8 cellular contexts compared by ENCODE assay signal in the genomic region with DNA sequence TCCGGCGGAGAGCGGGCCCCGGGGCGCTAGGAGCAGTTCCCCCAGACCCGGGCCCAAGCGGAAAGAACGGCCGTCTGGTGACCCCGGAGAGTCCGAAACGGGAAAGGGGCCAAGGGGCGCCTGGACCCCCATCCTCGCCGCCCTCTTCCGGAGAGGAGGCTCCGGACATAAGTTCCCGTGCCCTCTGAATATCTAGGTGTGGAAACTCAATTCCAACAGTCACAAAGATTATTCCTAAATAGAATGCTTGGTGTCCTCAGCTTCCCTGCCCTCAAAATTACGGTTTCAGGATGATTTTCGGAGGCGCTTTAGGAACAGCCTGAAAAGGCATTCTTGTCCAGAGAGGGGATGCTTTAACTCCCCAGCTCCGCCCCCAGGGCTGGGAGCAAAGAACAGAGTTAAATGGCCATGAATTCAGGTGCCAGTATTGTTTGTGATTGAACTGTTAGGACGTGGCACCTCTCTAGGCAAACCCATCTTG. TPM values are rescaled to one million over a fixed set of nuclear protein-coding genes. Genes with fewer than 3 reads are reported as not detected.
DNase-seq lines count a peak whose midpoint lies in the region; ATAC-seq and TF ChIP-seq lines count a peak whose summit lies in the region.

No MANE protein-coding gene starts in this region.

- peak overlapping the region; percentile 90 for H2AFZ ChIP-seq in mammary epithelial cell (ENCODE audit: low read depth, low read length)

- no peak overlapping the region for H3K27ac Mint-ChIP-seq in natural killer cell
- H3K27ac Mint-ChIP-seq in natural killer cell treated with Interleukin-12 subunit alpha and Interleukin-12 subunit beta and Interleukin-15 and Interleukin-18, amount 100 ng/mL, for 72 hours = no peak overlapping the region

- peak overlapping the region; percentile 67 for H3K9ac ChIP-seq in mammary epithelial cell (ENCODE audit: insufficient read depth, low read length)

- no peak for TF ChIP-seq CTCF in natural killer cell (IDR thresholded peaks at IDR 0.05)
- no peak for TF ChIP-seq CTCF in mammary epithelial cell (conservative IDR thresholded peaks at IDR 0.05 in 1 of 2, IDR thresholded peaks at IDR 0.05 in 1 of 2; ENCODE audit: extremely low read depth in 1 of 2, insufficient read depth in 1 of 2, low read depth in 1 of 2, low read length in 2 of 2)
- TF ChIP-seq CTCF in lung (IDR thresholded peaks at IDR 0.05; ENCODE audit: control extremely low read depth, extremely low read depth) = no peak

- no peak for ATAC-seq in natural killer cell
- ATAC-seq in natural killer cell treated with Interleukin-12 subunit alpha and Interleukin-12 subunit beta and Interleukin-15 and Interleukin-18, amount 100 ng/mL, for 72 hours = no peak
- no peak for ATAC-seq in lung (ENCODE audit: insufficient read depth, low FRiP score)
- ATAC-seq in aorta (ENCODE audit: low FRiP score) = peak; percentile 1
- ATAC-seq in GM18861 (IDR thresholded peaks at IDR 0.05; ENCODE audit: unreplicated experiment) = no peak

- no peaks in the 10 kb centered on the region for H3K36me3 Mint-ChIP-seq in natural killer cell
- H3K36me3 Mint-ChIP-seq in natural killer cell treated with Interleukin-12 subunit alpha and Interleukin-12 subunit beta and Interleukin-15 and Interleukin-18, amount 100 ng/mL, for 72 hours = no peaks in the 10 kb centered on the region

- H3K4me3 ChIP-seq in mammary epithelial cell (replicated peaks in 1 of 3; ENCODE audit: insufficient read depth in 1 of 3, low read depth in 2 of 3, low read length in 3 of 3) (peak overlapping the region; percentile 64 to 95 (median 93)), lung (peak overlapping the region; percentile 77), aorta (ENCODE audit: low read length in 2 of 2) (peak overlapping the region; percentile 57 to 65)
- H3K4me3 ChIP-seq in effector memory CD4-positive, alpha-beta T cell (ENCODE audit: insufficient read depth, low read depth, low read length, poor library complexity, severe bottlenecking) = no peak overlapping the region

- intact Hi-C loops in natural killer cell (cut with micrococcal nuclease) = no loop called here
- intact Hi-C loops in mammary epithelial cell (cut with micrococcal nuclease) = loop anchor here (2.0 to 5.0 kb wide), 5 partner anchors 30 to 318 kb away; no protein-coding TSS in a partner anchor
- intact Hi-C loops in aorta (cut with DNase I) = loop anchor here (5.0 to 10.0 kb wide), 4 partner anchors 54 to 336 kb away; partner anchors contain the start of gene ARSB (in 1 of the 2)

- H3K9me3 Mint-ChIP-seq in natural killer cell = no peaks in the 10 kb centered on the region
- H3K9me3 Mint-ChIP-seq in natural killer cell treated with Interleukin-12 subunit alpha and Interleukin-12 subunit beta and Interleukin-15 and Interleukin-18, amount 100 ng/mL, for 72 hours = no peaks in the 10 kb centered on the region

- peak overlapping the region; percentile 87 for H3K4me2 ChIP-seq in mammary epithelial cell (ENCODE audit: insufficient read depth, low read depth, low read length)

- H3K9me3 ChIP-seq in mammary epithelial cell (replicated peaks; ENCODE audit: insufficient read depth, low read length) (no peaks in the 10 kb centered on the region), lung (ENCODE audit: control insufficient read depth in 2 of 2, insufficient read depth in 1 of 2, low read length in 1 of 2) (no peaks in the 10 kb centered on the region), aorta (ENCODE audit: control insufficient read depth, low read length) (no peaks in the 10 kb centered on the region)
- no peaks in the 10 kb centered on the region for H3K9me3 ChIP-seq in effector memory CD4-positive, alpha-beta T cell (ENCODE audit: control insufficient read depth, low read length)

- peaks cover 28 to 42% of the 10 kb centered on the region in 2 donors for H3K27me3 Mint-ChIP-seq in natural killer cell (ENCODE audit: low read depth in 2 of 2)
- H3K27me3 Mint-ChIP-seq in natural killer cell treated with Interleukin-12 subunit alpha and Interleukin-12 subunit beta and Interleukin-15 and Interleukin-18, amount 100 ng/mL, for 72 hours = peaks cover 40 to 67% of the 10 kb centered on the region in 2 donors

- H3K79me2 ChIP-seq in mammary epithelial cell (ENCODE audit: insufficient read depth, low read length) = peaks cover 40% of the 10 kb centered on the region

- H3K36me3 ChIP-seq in mammary epithelial cell (ENCODE audit: insufficient read depth, low read length) (no peaks in the 10 kb centered on the region), lung (ENCODE audit: control insufficient read depth in 2 of 2, insufficient read depth in 2 of 2, low read length in 2 of 2) (no peaks in the 10 kb centered on the region), aorta (ENCODE audit: control insufficient read depth in 1 of 2, insufficient read depth in 2 of 2, low read length in 1 of 2) (no peaks in the 10 kb centered on the region)
- H3K36me3 ChIP-seq in effector memory CD4-positive, alpha-beta T cell (ENCODE audit: control insufficient read depth, insufficient read depth, low read length) = no peaks in the 10 kb centered on the region

- CTCF ChIA-PET in mammary epithelial cell (lab: Charles Lee; ENCODE audit: low non-redundant PET) = no interaction called here

- DNase-seq in natural killer cell = no peak
- DNase-seq in natural killer cell treated with Interleukin-12 subunit alpha and Interleukin-12 subunit beta and Interleukin-15 and Interleukin-18, amount 100 ng/mL, for 72 hours (ENCODE audit: low spot score) = no peak
- no peak for DNase-seq in mammary epithelial cell
- DNase-seq in lung (ENCODE audit: low spot score) = no peak
- no peak for DNase-seq in aorta
- no peak for DNase-seq in effector memory CD4-positive, alpha-beta T cell
- no peak for DNase-seq in activated gamma-delta T cell treated with Interleukin-2 at 50 U/mL for 16 hours

- 7% methylated on average over 3 of the region's 23 CpGs for WGBS in mammary epithelial cell (ENCODE audit: low coverage, missing lambda C conversion rate)
- WGBS in lung, 2 donors = 10 to 18% methylated on average over 23 of the region's 23 CpGs
- WGBS in aorta, 2 donors = 2 to 3% methylated on average over 19 to 23 of the region's 23 CpGs

- dilution Hi-C loops in mammary epithelial cell (cut with HindIII; ENCODE audit: low sequenced_read_pairs) = loop anchor here (10.0 kb wide), 1 partner anchor 114 kb away; no protein-coding TSS in a partner anchor

- BruUV-seq in mammary epithelial cell (replicated peaks; lab: Mats Ljungman, UMichigan) = TSS peak; percentile 26

- H3K27ac ChIP-seq in mammary epithelial cell (ENCODE audit: insufficient read depth, low read depth, low read length) (peak overlapping the region; percentile 66), lung (ENCODE audit: low read depth in 1 of 2, low read length in 1 of 2) (peak overlapping the region; percentile 44 to 94), aorta (ENCODE audit: low read depth in 1 of 2, low read length in 2 of 2) (peak overlapping the region; percentile 66 to 99)
- H3K27ac ChIP-seq in effector memory CD4-positive, alpha-beta T cell (ENCODE audit: insufficient read depth, low read length, poor library complexity, severe bottlenecking) = no peak overlapping the region

- H3K4me1 ChIP-seq in mammary epithelial cell (ENCODE audit: insufficient read depth, low read length) (peaks cover 31% of the 10 kb centered on the region), lung (ENCODE audit: control insufficient read depth in 2 of 2, insufficient read depth in 2 of 2, low read length in 2 of 2) (peaks cover 0 to 3% of the 10 kb centered on the region in 2 donors), aorta (ENCODE audit: control insufficient read depth in 1 of 2, insufficient read depth in 2 of 2, low read length in 2 of 2) (peaks cover 2 to 3% of the 10 kb centered on the region in 2 donors)
- peaks cover 9% of the 10 kb centered on the region for H3K4me1 ChIP-seq in effector memory CD4-positive, alpha-beta T cell (ENCODE audit: control insufficient read depth, insufficient read depth, low read length, poor library complexity, severe bottlenecking)

- peak overlapping the region; percentile 88 for H3K4me3 Mint-ChIP-seq in natural killer cell
- H3K4me3 Mint-ChIP-seq in natural killer cell treated with Interleukin-12 subunit alpha and Interleukin-12 subunit beta and Interleukin-15 and Interleukin-18, amount 100 ng/mL, for 72 hours = no peak overlapping the region

- H3K27me3 ChIP-seq in mammary epithelial cell (ENCODE audit: insufficient read depth, low read length) = no peaks in the 10 kb centered on the region
- no peaks in the 10 kb centered on the region for H3K27me3 ChIP-seq in lung (ENCODE audit: control insufficient read depth, insufficient read depth)
- H3K27me3 ChIP-seq in aorta (ENCODE audit: control insufficient read depth in 1 of 2, insufficient read depth in 2 of 2, low read length in 1 of 2) = no peaks in the 10 kb centered on the region
- H3K27me3 ChIP-seq in effector memory CD4-positive, alpha-beta T cell (replicated peaks; ENCODE audit: control insufficient read depth, insufficient read depth, low read length, poor library complexity, severe bottlenecking) = peaks cover 2% of the 10 kb centered on the region

- in situ Hi-C loops in mammary epithelial cell (cut with MboI; ENCODE audit: low sequenced_read_pairs in 2 of 2) = loop anchor here in 1 of 2 donors (25.0 kb wide), 1 partner anchor 238 kb away; no protein-coding TSS in a partner anchor

- H4K20me1 ChIP-seq in mammary epithelial cell (ENCODE audit: insufficient read depth, low read length) = no peaks in the 10 kb centered on the region

- peaks cover 9 to 22% of the 10 kb centered on the region in 2 donors for H3K4me1 Mint-ChIP-seq in natural killer cell
- peaks cover 13 to 16% of the 10 kb centered on the region in 2 donors for H3K4me1 Mint-ChIP-seq in natural killer cell treated with Interleukin-12 subunit alpha and Interleukin-12 subunit beta and Interleukin-15 and Interleukin-18, amount 100 ng/mL, for 72 hours (ENCODE audit: low read depth in 2 of 2)

RNA-seq across cellular contexts. Expression of gene LHFPL2, which starts 0.7 kb away (rescaled TPM):
- total RNA-seq in natural killer cell (1 to 10 TPM in 1 of 3 donors, under 1 TPM in 2; 0.85 to 1.9 (median 1.00) TPM), mammary epithelial cell (10 to 100 TPM; 52.5 to 53.5 TPM), lung (10 to 100 TPM; 48.4 to 49.4 TPM), aorta (10 to 100 TPM; 38.6 to 43.1 TPM)
- total RNA-seq in natural killer cell treated with Interleukin-12 subunit alpha and Interleukin-12 subunit beta and Interleukin-15 and Interleukin-18, amount 100 ng/mL, for 72 hours = 1 to 10 TPM in 1 of 2 donors, under 1 TPM in 1; 0.45 to 1.8 TPM
- polyA plus RNA-seq in mammary epithelial cell (11.5 TPM), lung (10 to 100 TPM in 1 of 2 donors, 1 to 10 TPM in 1; 6.5 to 47.0 TPM), aorta (10 to 100 TPM; 16.4 to 20.0 TPM)
- polyA minus RNA-seq in mammary epithelial cell = 20.2 TPM

Comparison
In these comparisons a context has a peak if more than half of its experiments do, and no peak if none do; other contexts are left out.
1. RNA of gene LHFPL2, which starts 0.7 kb away (total RNA-seq): 52.5 to 53.5 TPM in mammary epithelial cell, 48.4 to 49.4 TPM in lung and 38.6 to 43.1 TPM in aorta; 0.45 to 1.8 TPM in natural killer cell treated with Interleukin-12 subunit alpha and Interleukin-12 subunit beta and Interleukin-15 and Interleukin-18, amount 100 ng/mL, for 72 hours and 0.85 to 1.9 TPM in natural killer cell; every median in the first group is over 10 times any median in the second.